ENCODE assay signal across 18 cellular contexts in the genomic region with DNA sequence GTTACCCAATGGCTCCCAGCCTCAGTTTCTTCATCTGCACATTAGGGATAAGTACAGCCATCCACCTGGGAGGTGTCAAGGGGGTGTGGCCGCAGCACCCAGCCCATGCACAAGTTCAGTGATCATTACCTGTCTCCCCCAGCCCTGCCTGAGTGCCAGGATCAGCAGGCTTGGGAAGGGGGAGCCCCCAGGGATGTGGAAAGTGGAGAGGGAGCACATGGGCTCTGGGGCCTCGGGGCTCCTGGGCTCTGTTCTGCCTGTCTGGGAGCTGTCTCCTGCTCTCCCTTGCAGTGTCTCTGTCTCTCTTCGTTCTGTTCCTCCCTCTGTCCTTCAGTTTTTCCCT. TPM values are rescaled to one million over a fixed set of nuclear protein-coding genes. Genes with fewer than 3 reads are reported as not detected.
DNase-seq lines count a peak whose midpoint lies in the region; ATAC-seq and TF ChIP-seq lines count a peak whose summit lies in the region.
"Had no signal": no experiment of that assay in that cellular context is flagged by ENCODE, and none has a peak within 500 bp of the region (broad histone marks: within the 10 kb centered on the region; RNA-seq: fewer than 3 reads in every experiment).

No MANE protein-coding gene starts in this region.

- H3K4me3 ChIP-seq in H7 (ENCODE audit: insufficient read depth, low read depth, low read length) (no peak overlapping the region), mesenchymal stem cell (ENCODE audit: insufficient read depth in 1 of 2, low read depth in 1 of 2, low read length in 2 of 2) (no peak overlapping the region), skeletal muscle satellite cell (ENCODE audit: low read length) (no peak overlapping the region), thyroid gland (replicated peaks in 1 of 3) (no peak overlapping the region)
- H3K4me3 ChIP-seq: Peyer's patch had no signal

- intact Hi-C loops in thyroid gland (cut with DNase I), result no loop called here

- H3K14ac ChIP-seq in mesenchymal stem cell (ENCODE audit: low read length in 2 of 2), result no peak overlapping the region

- H3K79me1 ChIP-seq in mesenchymal stem cell (replicated peaks; ENCODE audit: low read length, poor library complexity, severe bottlenecking), result peaks cover 1% of the 10 kb centered on the region

- H4K91ac ChIP-seq in mesenchymal stem cell (ENCODE audit: low read length), result peak overlapping the region; percentile 62

- no peak overlapping the region for H4K8ac ChIP-seq in mesenchymal stem cell (ENCODE audit: low read length)

- peak overlapping the region; percentile 45 for H2BK5ac ChIP-seq in mesenchymal stem cell (ENCODE audit: low read depth, low read length, poor library complexity, severe bottlenecking)

- POLR2A ChIA-PET in RWPE1 (lab: Yijun Ruan, JAX; ENCODE audit: low non-redundant PET), result no interaction called here

- TF ChIP-seq CTCF in RWPE1 (conservative IDR thresholded peaks at IDR 0.05; ENCODE audit: low read depth), result no peak
- no peak for TF ChIP-seq CTCF in thyroid gland (IDR thresholded peaks at IDR 0.05)

- no peak for ATAC-seq in GM19463 (IDR thresholded peaks at IDR 0.05; ENCODE audit: unreplicated experiment)

- H3K23ac ChIP-seq in mesenchymal stem cell (ENCODE audit: low read length in 2 of 2), result no peak overlapping the region

- H3K27me3 ChIP-seq in H7 (ENCODE audit: control insufficient read depth, insufficient read depth, low read length), result 0 out of 2 replicates have a peak, but pooled peaks cover 2% of the 10 kb centered on the region
- peaks cover 0 to 60% of the 10 kb centered on the region in 2 experiments for H3K27me3 ChIP-seq in mesenchymal stem cell (ENCODE audit: control insufficient read depth in 1 of 2, insufficient read depth in 1 of 2, low read length in 2 of 2)
- H3K27me3 ChIP-seq in skeletal muscle satellite cell (ENCODE audit: control insufficient read depth, insufficient read depth, low read length), result no peaks in the 10 kb centered on the region
- no peaks in the 10 kb centered on the region for H3K27me3 ChIP-seq in thyroid gland
- H3K27me3 ChIP-seq: Peyer's patch had no signal

- H3K36me3 ChIP-seq in H7 (replicated peaks; ENCODE audit: control insufficient read depth, insufficient read depth, low read length), result no peaks in the 10 kb centered on the region
- H3K36me3 ChIP-seq in mesenchymal stem cell (ENCODE audit: control insufficient read depth in 1 of 2, insufficient read depth in 2 of 2, low read depth in 1 of 2, low read length in 2 of 2), result peaks cover 0 to 13% of the 10 kb centered on the region in 2 experiments
- H3K36me3 ChIP-seq in skeletal muscle satellite cell (ENCODE audit: insufficient read depth, low read length), result no peaks in the 10 kb centered on the region
- no peaks in the 10 kb centered on the region for H3K36me3 ChIP-seq in thyroid gland
- H3K36me3 ChIP-seq: Peyer's patch had no signal

- H2AK5ac ChIP-seq in mesenchymal stem cell (ENCODE audit: low read length, severe bottlenecking), result peak overlapping the region; percentile 29

- H3K4me1 ChIP-seq in mesenchymal stem cell (ENCODE audit: control insufficient read depth, insufficient read depth, low read depth, low read length), result peaks cover 40% of the 10 kb centered on the region
- peaks cover 52% of the 10 kb centered on the region for H3K4me1 ChIP-seq in skeletal muscle satellite cell (ENCODE audit: control insufficient read depth, insufficient read depth, low read length)
- H3K4me1 ChIP-seq in thyroid gland, result no peaks in the 10 kb centered on the region
- H3K4me1 ChIP-seq: Peyer's patch had no signal

- peak overlapping the region; percentile 24 for H2BK120ac ChIP-seq in mesenchymal stem cell (ENCODE audit: low read depth, low read length)

- peak overlapping the region; percentile 6 to 55 for H3K18ac ChIP-seq in mesenchymal stem cell (ENCODE audit: low read depth in 1 of 2, low read length in 2 of 2)

- no peak overlapping the region for H2AFZ ChIP-seq in mesenchymal stem cell (ENCODE audit: low read depth, low read length)

- DNase-seq in H7, result peak; percentile 13
- no peak for DNase-seq in RWPE1 (ENCODE audit: low spot score)
- no peak for DNase-seq in mesenchymal stem cell
- DNase-seq in thyroid gland, result no peak
- DNase-seq in dedifferentiated amniotic fluid mesenchymal stem cell (ENCODE audit: extremely low spot score), result no peak
- DNase-seq: CD8-positive, alpha-beta memory T cell; GF-D8; NCI-H1417; NCI-H1930; NCI-H2171; NCI-H446 treated with DMSO at 0.1 percent for 48 hours; NCI-H748 treated with DMSO at 0.1 percent for 48 hours; Peyer's patch; SIG-M5 had no signal

- H2BK15ac ChIP-seq in mesenchymal stem cell (ENCODE audit: low read depth, poor library complexity, severe bottlenecking), result peak overlapping the region; percentile 55

- H3K4me2 ChIP-seq in mesenchymal stem cell (ENCODE audit: low read length, poor library complexity, severe bottlenecking) (no peak overlapping the region), skeletal muscle satellite cell (ENCODE audit: low read length) (no peak overlapping the region)

- CTCF ChIA-PET in RWPE1 (lab: Yijun Ruan, JAX), result interaction anchor here (0.6 kb wide), 1 partner anchor 67 kb away, joined by 3 read pairs; no protein-coding TSS in a partner anchor

- no peak for TF ChIP-seq POLR2A in thyroid gland (IDR thresholded peaks at IDR 0.05)

- peak overlapping the region in 1 of 2 experiments; percentile 7 for H3K4ac ChIP-seq in mesenchymal stem cell (ENCODE audit: low read depth in 1 of 2, low read length in 2 of 2)

- peak overlapping the region; percentile 10 to 11 for H2BK12ac ChIP-seq in mesenchymal stem cell (ENCODE audit: low read length in 2 of 2)

- H3K27ac ChIP-seq in RWPE1 (peak overlapping the region; percentile 97), mesenchymal stem cell (ENCODE audit: low read length, poor library complexity, severe bottlenecking) (no peak overlapping the region), thyroid gland (no peak overlapping the region)
- H3K27ac ChIP-seq: Peyer's patch had no signal

- 80% methylated on average over 3 of the region's 3 CpGs for WGBS in mesenchymal stem cell
- whole genome bisulfite sequencing in thyroid gland, 2 donors, result 71 to 79% methylated on average over 3 of the region's 3 CpGs

- H3K9me3 ChIP-seq in mesenchymal stem cell (ENCODE audit: control insufficient read depth, low read length) (no peaks in the 10 kb centered on the region), skeletal muscle satellite cell (replicated peaks; ENCODE audit: low read length) (no peaks in the 10 kb centered on the region), thyroid gland (no peaks in the 10 kb centered on the region)
- H3K9me3 ChIP-seq: Peyer's patch had no signal

- no peak overlapping the region for H3K9ac ChIP-seq in mesenchymal stem cell (ENCODE audit: low read length)
- H3K9ac ChIP-seq in skeletal muscle satellite cell (ENCODE audit: low read depth, low read length), result peak overlapping the region; percentile 53

RNA-seq across cellular contexts. Expression of gene PADI1, which starts 10.8 kb away (rescaled TPM):
- total RNA-seq in H7 (2014; rRNA removed; shearing (Covaris generic)), result 0.07 and 0.45 TPM in 2 replicates
- 0.03 TPM for polyA plus RNA-seq in mesenchymal stem cell (2013, experiment 1 of 2)
- 0.10 TPM for polyA plus RNA-seq in mesenchymal stem cell (2013, experiment 2 of 2)
- not detected in 2 replicates for total RNA-seq in skeletal muscle satellite cell (2012; rRNA removed)
- total RNA-seq in thyroid gland, result not detected
- total RNA-seq: CD8-positive, alpha-beta memory T cell; Peyer's patch had no signal
- polyA plus RNA-seq: AG04450; CD8-positive, alpha-beta memory T cell had no signal

RNA-seq across cellular contexts. Expression of gene PADI3, which starts 54.8 kb away (rescaled TPM):
- 1.2 and 4.1 TPM in 2 replicates for total RNA-seq in H7 (2014; rRNA removed; shearing (Covaris generic))
- not detected for polyA plus RNA-seq in mesenchymal stem cell (2013, experiment 1 of 2)
- 0.01 TPM for polyA plus RNA-seq in mesenchymal stem cell (2013, experiment 2 of 2)
- total RNA-seq in skeletal muscle satellite cell (2012; rRNA removed), result not detected in 2 replicates
- total RNA-seq in thyroid gland, result not detected
- total RNA-seq: CD8-positive, alpha-beta memory T cell; Peyer's patch had no signal
- polyA plus RNA-seq: BJ; CD8-positive, alpha-beta memory T cell had no signal
